ENCODE assay signal across 1 cellular context in genomic region chr19:42325896-42326771, GRCh38.
TF ChIP-seq lines count a peak whose summit lies in the region.

No MANE protein-coding gene starts in this region.

TF ChIP-seq in HepG2, 621 proteins besides CTCF, POLR2A, EP300 and RAD21 (continued from another document and continues in another):
- TF ChIP-seq SIX1 (CRISPR knock-in tag; IDR thresholded peaks at IDR 0.05; ENCODE audit: borderline replicate concordance) (no peak), CCDC6 (CRISPR knock-in tag; IDR thresholded peaks at IDR 0.05) (no peak), BORCS8-MEF2B (CRISPR knock-in tag; IDR thresholded peaks at IDR 0.05) (no peak), ZNF569 (CRISPR knock-in tag; IDR thresholded peaks at IDR 0.05; ENCODE audit: borderline replicate concordance) (no peak), ZFP62 (CRISPR knock-in tag; IDR thresholded peaks at IDR 0.05) (no peak), TBL1XR1 (IDR thresholded peaks at IDR 0.05; ENCODE audit: borderline replicate concordance, low read length, partially characterized antibody) (no peak), PRMT3 (CRISPR knock-in tag; IDR thresholded peaks at IDR 0.05; ENCODE audit: borderline replicate concordance, low read depth) (no peak), ZNF574 (CRISPR knock-in tag; IDR thresholded peaks at IDR 0.05) (no peak), SATB2 (CRISPR knock-in tag; IDR thresholded peaks at IDR 0.05) (no peak), YY1 (IDR thresholded peaks at IDR 0.05; ENCODE audit: insufficient read depth, insufficient replicate concordance, low read depth, low read length) (no peak), ZNF136 (CRISPR knock-in tag; IDR thresholded peaks at IDR 0.05; ENCODE audit: low read depth) (no peak; the same call in 1 of the 2 replicates), ARNTL (CRISPR knock-in tag; IDR thresholded peaks at IDR 0.05) (no peak), TAF15 (IDR thresholded peaks at IDR 0.05; ENCODE audit: low read depth, low read length, poor library complexity, severe bottlenecking) (no peak), SRSF9 (IDR thresholded peaks at IDR 0.05; ENCODE audit: borderline replicate concordance, insufficient read depth, low read depth, low read length, poor library complexity, severe bottlenecking) (no peak), GATAD2A (CRISPR knock-in tag; IDR thresholded peaks at IDR 0.05) (0 out of 2 replicates have a peak, but pooled peaks have one; percentile 11), FUBP1 (CRISPR knock-in tag; IDR thresholded peaks at IDR 0.05; ENCODE audit: borderline replicate concordance) (no peak), ZNF770 (CRISPR knock-in tag; IDR thresholded peaks at IDR 0.05) (no peak), THAP11 (CRISPR knock-in tag; IDR thresholded peaks at IDR 0.05) (no peak), SETDB1 (CRISPR knock-in tag; IDR thresholded peaks at IDR 0.05; ENCODE audit: borderline replicate concordance) (no peak), NFE2 (CRISPR knock-in tag; IDR thresholded peaks at IDR 0.05) (no peak), NKX3-1 (CRISPR knock-in tag; IDR thresholded peaks at IDR 0.05) (no peak), ZNF280D (CRISPR knock-in tag; IDR thresholded peaks at IDR 0.05) (no peak), HINFP (CRISPR knock-in tag; IDR thresholded peaks at IDR 0.05; ENCODE audit: low read depth) (no peak), EEA1 (CRISPR knock-in tag; IDR thresholded peaks at IDR 0.05; ENCODE audit: borderline replicate concordance) (no peak), TOPORS (CRISPR knock-in tag; IDR thresholded peaks at IDR 0.05) (no peak), PLRG1 (conservative IDR thresholded peaks at IDR 0.05) (no peak), ZNF720 (CRISPR knock-in tag; IDR thresholded peaks at IDR 0.05) (no peak), NRL (CRISPR knock-in tag; IDR thresholded peaks at IDR 0.05; ENCODE audit: borderline replicate concordance) (no peak), NR2F2 (IDR thresholded peaks at IDR 0.05; ENCODE audit: borderline replicate concordance, low read depth) (no peak), KDM5B (CRISPR knock-in tag; IDR thresholded peaks at IDR 0.05; ENCODE audit: borderline replicate concordance) (peak; percentile 53; the same call in 1 of the 2 replicates), MLXIP (CRISPR knock-in tag; IDR thresholded peaks at IDR 0.05; ENCODE audit: borderline replicate concordance) (no peak), ZBTB3 (CRISPR knock-in tag; IDR thresholded peaks at IDR 0.05; ENCODE audit: borderline replicate concordance, low read depth) (no peak), ARID5B (CRISPR knock-in tag; IDR thresholded peaks at IDR 0.05) (no peak), ZNF274 (CRISPR knock-in tag; IDR thresholded peaks at IDR 0.05) (peak; percentile 23; the same call in 1 of the 2 replicates), ZNF776 (CRISPR knock-in tag; IDR thresholded peaks at IDR 0.05) (peak; percentile 13; the same call in 1 of the 2 replicates), ZNF839 (CRISPR knock-in tag; IDR thresholded peaks at IDR 0.05; ENCODE audit: borderline replicate concordance) (no peak), KLF11 (CRISPR knock-in tag; IDR thresholded peaks at IDR 0.05) (no peak), CENPBD1 (CRISPR knock-in tag; IDR thresholded peaks at IDR 0.05; ENCODE audit: borderline replicate concordance, low read depth) (no peak), KLF6 (CRISPR knock-in tag; IDR thresholded peaks at IDR 0.05) (no peak), SUZ12 (IDR thresholded peaks at IDR 0.05; ENCODE audit: low read depth, low read length) (no peak), IRF9 (CRISPR knock-in tag; IDR thresholded peaks at IDR 0.05; ENCODE audit: borderline replicate concordance) (no peak), ZFP82 (CRISPR knock-in tag; IDR thresholded peaks at IDR 0.05; ENCODE audit: borderline replicate concordance) (no peak), GTF3A (CRISPR knock-in tag; conservative IDR thresholded peaks at IDR 0.05) (no peak), ZNF713 (CRISPR knock-in tag; IDR thresholded peaks at IDR 0.05) (no peak)
